ENCODE assay signal across 8 cellular contexts in genomic region chr2:24021122-24021998, GRCh38. TPM values are rescaled to one million over a fixed set of nuclear protein-coding genes. Genes with fewer than 3 reads are reported as not detected.
DNase-seq lines count a peak whose midpoint lies in the region; ATAC-seq, FAIRE-seq and TF ChIP-seq lines count a peak whose summit lies in the region.

No MANE protein-coding gene starts in this region.

- in situ Hi-C loops in GM13977 (cut with MboI; ENCODE audit: low pct_unique_long_range_greater_than_20kb, low sequenced_read_pairs, unreplicated experiment) = no loop called here

- no peak for DNase-seq in AG09309 (ENCODE audit: low read depth)
- no peak for DNase-seq in GM13977 (ENCODE audit: low spot score)
- peak; percentile 81 for DNase-seq in WERI-Rb-1
- peak; percentile 67 for DNase-seq in keratinocyte (ENCODE audit: low read depth, low spot score)
- no peak for DNase-seq in AG08395 (ENCODE audit: low spot score)
- DNase-seq in amygdala (lab: John Stamatoyannopoulos, UW) = no peak
- no peak for DNase-seq in middle frontal gyrus (ENCODE audit: extremely low spot score, low spot score)

- H3K27ac ChIP-seq in WERI-Rb-1 (no peak overlapping the region; the same call in 1 of the 2 replicates), keratinocyte (ENCODE audit: control insufficient read depth, insufficient read depth, low read length) (no peak overlapping the region)

- ATAC-seq in HG03460 (IDR thresholded peaks at IDR 0.05; ENCODE audit: unreplicated experiment) = no peak

- H3K4me3 ChIP-seq in AG09309 (ENCODE audit: control insufficient read depth, low read depth, low read length) = no peak overlapping the region
- no peak overlapping the region for H3K4me3 ChIP-seq in WERI-Rb-1 (ENCODE audit: low read depth, low read length)
- H3K4me3 ChIP-seq in keratinocyte (ENCODE audit: control insufficient read depth in 2 of 3, extremely low read depth in 1 of 3, insufficient read depth in 2 of 3, low read depth in 1 of 3, low read length in 3 of 3) = no peak overlapping the region

- TF ChIP-seq CTCF in AG09309 (IDR thresholded peaks at IDR 0.05; ENCODE audit: control insufficient read depth, insufficient read depth, low read depth, low read length, missing control alignments) (peak; percentile 23), GM13977 (IDR thresholded peaks at IDR 0.05; ENCODE audit: extremely low read depth, insufficient read depth, missing control alignments) (peak; percentile 41), WERI-Rb-1 (IDR thresholded peaks at IDR 0.05; ENCODE audit: low read depth, low read length) (peak; percentile 99), keratinocyte (optimal IDR thresholded peaks at IDR 0.05 in 1 of 3, IDR thresholded peaks at IDR 0.05 in 1 of 3, conservative IDR thresholded peaks at IDR 0.05 in 1 of 3; ENCODE audit: extremely low read depth in 1 of 3, insufficient read depth in 2 of 3, low read length in 3 of 3) (peak; percentile 26 to 61 (median 31))

- no peak overlapping the region for H2AFZ ChIP-seq in keratinocyte (ENCODE audit: control insufficient read depth, low read length)

- FAIRE-seq in keratinocyte (lab: Jason Lieb, UNC) = no peak

- no peaks in the 10 kb centered on the region for H3K9me1 ChIP-seq in keratinocyte (ENCODE audit: control insufficient read depth, extremely low read depth, insufficient read depth, low read length)

- H3K36me3 ChIP-seq in WERI-Rb-1 (peaks cover 41% of the 10 kb centered on the region), keratinocyte (ENCODE audit: control insufficient read depth in 2 of 2, extremely low read depth in 1 of 2, insufficient read depth in 2 of 2, low read length in 2 of 2) (peaks cover 1 to 4% of the 10 kb centered on the region in 2 experiments)

- H3K79me2 ChIP-seq in keratinocyte (ENCODE audit: control insufficient read depth, insufficient read depth, low read length) = no peaks in the 10 kb centered on the region

- H3K27me3 ChIP-seq in WERI-Rb-1 (ENCODE audit: insufficient read depth, low read depth, severe bottlenecking) = no peaks in the 10 kb centered on the region
- H3K27me3 ChIP-seq in keratinocyte (ENCODE audit: control insufficient read depth, extremely low read depth, insufficient read depth, low read length) = no peaks in the 10 kb centered on the region

- H3K9ac ChIP-seq in keratinocyte (ENCODE audit: control insufficient read depth, extremely low read depth, insufficient read depth, low read length) = no peak overlapping the region

- H3K9me3 ChIP-seq in WERI-Rb-1 (ENCODE audit: severe bottlenecking) = no peaks in the 10 kb centered on the region
- no peaks in the 10 kb centered on the region for H3K9me3 ChIP-seq in keratinocyte (ENCODE audit: control insufficient read depth, low read depth, low read length)

- H3K4me1 ChIP-seq in keratinocyte (ENCODE audit: control insufficient read depth, extremely low read depth, insufficient read depth, low read length) = peaks cover 3% of the 10 kb centered on the region

- dilution Hi-C loops in keratinocyte (cut with MboI; ENCODE audit: extremely low pct_ligation_motif_present, low sequenced_read_pairs) = no loop called here

- H4K20me1 ChIP-seq in keratinocyte (ENCODE audit: control insufficient read depth, extremely low read depth, insufficient read depth, low read length) = no peaks in the 10 kb centered on the region

- H3K4me2 ChIP-seq in keratinocyte (ENCODE audit: control insufficient read depth, extremely low read depth, insufficient read depth, low read depth, low read length) = no peak overlapping the region

RNA-seq across cellular contexts. Expression of gene MFSD2B, which starts 11.5 kb away (rescaled TPM):
- polyA plus RNA-seq in keratinocyte = 0.03 to 0.12 TPM (median 0.10 TPM) in 3 replicates
- polyA plus RNA-seq in keratinocyte (2011; ENCODE audit: low read depth) = not detected
- 0.19 TPM in 1 of 2 replicates, not detected in the other for polyA plus RNA-seq in keratinocyte (2011; cell fraction: cytosol; rRNA removed)
- polyA plus RNA-seq in keratinocyte (2011; cell fraction: nucleus; rRNA removed) = 0.12 TPM in 1 of 2 replicates, not detected in the other
- polyA plus RNA-seq in keratinocyte (2012; ENCODE audit: low replicate concordance) = 0.13 TPM in 1 of 2 replicates, not detected in the other
- polyA minus RNA-seq in keratinocyte = 0.06 to 0.30 TPM in 2 of 3 replicates, not detected in the other
- polyA minus RNA-seq in keratinocyte (2011; cell fraction: cytosol; rRNA and poly(A)+ RNA removed) = not detected
- 0.47 TPM in 1 of 2 replicates, not detected in the other for polyA minus RNA-seq in keratinocyte (2011; cell fraction: nucleus; rRNA and poly(A)+ RNA removed)

RNA-seq across cellular contexts. Expression of gene WDCP, which starts 25.8 kb away (rescaled TPM):
- 10.8 to 11.4 TPM (median 11.0 TPM) in 3 replicates for polyA plus RNA-seq in keratinocyte
- 0.49 TPM for polyA plus RNA-seq in keratinocyte (2011; ENCODE audit: low read depth)
- 4.3 and 8.4 TPM in 2 replicates for polyA plus RNA-seq in keratinocyte (2011; cell fraction: cytosol; rRNA removed)
- polyA plus RNA-seq in keratinocyte (2011; cell fraction: nucleus; rRNA removed) = 10.3 and 12.9 TPM in 2 replicates
- polyA plus RNA-seq in keratinocyte (2012; ENCODE audit: low replicate concordance) = 1.7 and 6.1 TPM in 2 replicates
- 22.0 to 24.4 TPM (median 23.3 TPM) in 3 replicates for polyA minus RNA-seq in keratinocyte
- polyA minus RNA-seq in keratinocyte (2011; cell fraction: cytosol; rRNA and poly(A)+ RNA removed) = 3.6 TPM
- 6.9 and 16.8 TPM in 2 replicates for polyA minus RNA-seq in keratinocyte (2011; cell fraction: nucleus; rRNA and poly(A)+ RNA removed)

RNA-seq across cellular contexts. Expression of gene FKBP1B, which starts 28.2 kb away (rescaled TPM):
- polyA plus RNA-seq in keratinocyte = 21.9 to 27.9 TPM (median 24.5 TPM) in 3 replicates
- polyA plus RNA-seq in keratinocyte (2011; ENCODE audit: low read depth) = 2.3 TPM
- polyA plus RNA-seq in keratinocyte (2011; cell fraction: cytosol; rRNA removed) = 24.8 and 29.9 TPM in 2 replicates
- polyA plus RNA-seq in keratinocyte (2011; cell fraction: nucleus; rRNA removed) = 9.5 and 11.9 TPM in 2 replicates
- 7.7 and 16.8 TPM in 2 replicates for polyA plus RNA-seq in keratinocyte (2012; ENCODE audit: low replicate concordance)
- polyA minus RNA-seq in keratinocyte = 9.1 to 16.9 TPM (median 14.9 TPM) in 3 replicates
- polyA minus RNA-seq in keratinocyte (2011; cell fraction: cytosol; rRNA and poly(A)+ RNA removed) = 5.8 TPM
- 1.7 and 2.9 TPM in 2 replicates for polyA minus RNA-seq in keratinocyte (2011; cell fraction: nucleus; rRNA and poly(A)+ RNA removed)

RNA-seq across cellular contexts. Expression of gene SF3B6, which starts 54.8 kb away (rescaled TPM):
- 189 to 347 TPM (median 265 TPM) in 3 replicates for polyA plus RNA-seq in keratinocyte
- 139 TPM for polyA plus RNA-seq in keratinocyte (2011; ENCODE audit: low read depth)
- 282 and 428 TPM in 2 replicates for polyA plus RNA-seq in keratinocyte (2011; cell fraction: cytosol; rRNA removed)
- 119 and 148 TPM in 2 replicates for polyA plus RNA-seq in keratinocyte (2011; cell fraction: nucleus; rRNA removed)
- 200 and 212 TPM in 2 replicates for polyA plus RNA-seq in keratinocyte (2012; ENCODE audit: low replicate concordance)
- 13.4 to 63.6 TPM (median 36.7 TPM) in 3 replicates for polyA minus RNA-seq in keratinocyte
- polyA minus RNA-seq in keratinocyte (2011; cell fraction: cytosol; rRNA and poly(A)+ RNA removed) = 74.1 TPM
- polyA minus RNA-seq in keratinocyte (2011; cell fraction: nucleus; rRNA and poly(A)+ RNA removed) = 13.5 and 28.2 TPM in 2 replicates

Comparison
In these comparisons a context has a peak if more than half of its experiments do, and no peak if none do; other contexts are left out.
1. DNase-seq: peak in WERI-Rb-1 (single experiment) and keratinocyte (single experiment); none in AG09309 (single experiment), GM13977 (single experiment), AG08395 (single experiment), amygdala (0 of 56) and middle frontal gyrus (single experiment).
2. CTCF ChIP-seq: peak in every context shown above with its lines; median percentile 99 in WERI-Rb-1; 41 in GM13977; 31 in keratinocyte; 23 in AG09309.